Comparison of ENCODE assay signal across 20 cellular contexts in the genomic region with DNA sequence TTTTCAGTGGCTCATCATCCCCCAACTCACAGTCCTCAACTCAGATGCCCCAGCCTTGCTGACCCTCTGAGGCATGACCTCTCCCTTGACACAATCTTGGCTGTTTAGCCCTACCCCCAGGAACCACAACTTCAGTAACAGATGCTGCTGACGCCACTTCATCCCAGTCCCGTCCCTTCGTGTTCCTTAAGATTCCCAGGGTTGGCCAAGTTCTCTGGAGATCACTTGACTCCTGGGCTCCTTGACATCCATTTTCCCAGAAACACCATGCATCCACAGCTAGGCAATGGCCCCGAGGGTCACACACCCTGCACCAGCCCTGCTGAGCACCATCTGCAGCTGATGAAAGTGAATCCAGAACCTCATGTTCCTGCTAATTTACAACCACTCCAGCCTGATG. TPM values are rescaled to one million over a fixed set of nuclear protein-coding genes. Genes with fewer than 3 reads are reported as not detected.
"Had no signal": no experiment of that assay in that cellular context is flagged by ENCODE, and none has a peak within 500 bp of the region (broad histone marks: within the 10 kb centered on the region; RNA-seq: fewer than 3 reads in every experiment).

No MANE protein-coding gene starts in this region.

- H3K27ac ChIP-seq: cardiac muscle cell, tibial artery had no signal

- H3K4me3 ChIP-seq: cardiac muscle cell, esophagus squamous epithelium, tibial artery had no signal

- H3K4me3 Mint-ChIP-seq: activated naive CD8-positive, alpha-beta T cell treated with anti-CD3 and anti-CD28 coated beads for 36 hours; effector memory CD8-positive, alpha-beta T cell; natural killer cell; T-helper 2 cell treated with Interferon-gamma antibody and Interleukin-4, amounts not matched to agents 5 μg/mL and 100 μg/mL, for 36 hours had no signal

- H3K9me3 ChIP-seq: esophagus squamous epithelium, tibial artery had no signal

- H3K36me3 ChIP-seq: cardiac muscle cell, esophagus squamous epithelium, tibial artery had no signal

- H3K36me3 Mint-ChIP-seq: activated naive CD8-positive, alpha-beta T cell treated with anti-CD3 and anti-CD28 coated beads for 36 hours; natural killer cell had no signal

- DNase-seq: activated CD4-positive, alpha-beta T cell treated with anti-CD3 and anti-CD28 coated beads, Interleukin-2, amount 50 U/mL, for 4 hours; activated naive CD4-positive, alpha-beta T cell; activated naive CD8-positive, alpha-beta T cell treated with anti-CD3 and anti-CD28 coated beads for 36 hours; activated T-cell treated with anti-CD3 and anti-CD28 coated beads for 4 hours; amniotic stem cell; dermis blood vessel endothelial cell; effector memory CD8-positive, alpha-beta T cell; esophagus squamous epithelium; natural killer cell; stimulated activated CD4-positive, alpha-beta T cell treated with anti-CD3 and anti-CD28 coated beads, Interleukin-2, amount 100 ng/mL, for 24 hours; stimulated activated naive CD8-positive, alpha-beta T cell treated with anti-CD3 and anti-CD28 coated beads, Interleukin-15, Interleukin-2, amounts not matched to agents 100 U/mL and 50 U/mL, for 24 hours; substantia nigra; tibial artery had no signal

- H3K27ac Mint-ChIP-seq: activated naive CD8-positive, alpha-beta T cell treated with anti-CD3 and anti-CD28 coated beads for 36 hours; effector memory CD8-positive, alpha-beta T cell; natural killer cell; T-helper 2 cell treated with Interferon-gamma antibody and Interleukin-4, amounts not matched to agents 5 μg/mL and 100 μg/mL, for 36 hours had no signal

- H3K4me1 ChIP-seq: esophagus squamous epithelium, tibial artery had no signal

- H3K9me3 Mint-ChIP-seq: activated naive CD8-positive, alpha-beta T cell treated with anti-CD3 and anti-CD28 coated beads for 36 hours; effector memory CD8-positive, alpha-beta T cell; natural killer cell; T-helper 2 cell treated with Interferon-gamma antibody and Interleukin-4, amounts not matched to agents 5 μg/mL and 100 μg/mL, for 36 hours had no signal

- H3K4me1 Mint-ChIP-seq: activated naive CD8-positive, alpha-beta T cell treated with anti-CD3 and anti-CD28 coated beads for 36 hours; natural killer cell had no signal

- ATAC-seq: effector memory CD8-positive, alpha-beta T cell; left lobe of liver; natural killer cell; stimulated activated naive CD8-positive, alpha-beta T cell treated with anti-CD3 and anti-CD28 coated beads, Interleukin-15, Interleukin-2, amounts not matched to agents 100 U/mL and 50 U/mL, for 24 hours had no signal

RNA-seq across cellular contexts. Expression of gene RTP2, which starts 6.9 kb away (rescaled TPM):
- total RNA-seq: activated naive CD8-positive, alpha-beta T cell treated with anti-CD3 and anti-CD28 coated beads for 36 hours; cardiac muscle cell; dermis blood vessel endothelial cell; esophagus squamous epithelium; left lobe of liver; mucosa of gallbladder; natural killer cell; renal cortical epithelial cell; skeletal muscle tissue; urinary bladder had no signal

RNA-seq across cellular contexts. Expression of gene SST, which starts 25.2 kb away (rescaled TPM):
- total RNA-seq: activated naive CD8-positive, alpha-beta T cell treated with anti-CD3 and anti-CD28 coated beads for 36 hours; dermis blood vessel endothelial cell; esophagus squamous epithelium; left lobe of liver; natural killer cell; skeletal muscle tissue had no signal
